In the genomic region with DNA sequence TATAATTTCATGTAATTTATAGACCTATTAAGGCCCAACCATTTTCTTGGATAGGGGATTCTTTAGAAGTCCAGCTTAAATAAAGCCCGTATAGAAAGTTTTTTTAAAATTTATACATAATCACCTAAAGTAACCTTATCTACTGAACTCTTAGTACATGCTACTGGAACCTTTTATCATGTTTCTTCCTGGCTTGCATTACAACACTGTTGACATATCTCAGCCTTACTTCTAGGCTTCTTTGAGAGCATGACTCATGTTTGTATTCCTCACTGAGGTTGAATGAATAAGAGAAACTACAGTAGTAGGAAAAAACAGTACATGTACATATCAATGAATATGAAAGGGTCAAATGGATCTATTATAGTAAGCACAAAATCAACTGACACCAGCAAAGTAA, we compare ENCODE assay signal across 14 cellular contexts. TPM values are rescaled to one million over a fixed set of nuclear protein-coding genes. Genes with fewer than 3 reads are reported as not detected.
DNase-seq lines count a peak whose midpoint lies in the region; ATAC-seq and TF ChIP-seq lines count a peak whose summit lies in the region.
"Had no signal": no experiment of that assay in that cellular context is flagged by ENCODE, and none has a peak within 500 bp of the region (broad histone marks: within the 10 kb centered on the region; RNA-seq: fewer than 3 reads in every experiment).

No MANE protein-coding gene starts in this region.

- H3K9me3 Mint-ChIP-seq in stimulated activated naive B cell treated with anti-CD40 and anti-IgM and Interleukin-4, amounts not matched to agents 10 μg/mL and 1 μg/mL and 100 μg/mL, for 72 hours: no peaks in the 10 kb centered on the region
- H3K9me3 Mint-ChIP-seq: activated CD4-positive, alpha-beta T cell treated with anti-CD3 and anti-CD28 coated beads, Interleukin-2, amount 10 ng/mL, durations not matched to agents 24 days and 14 days had no signal

- H3K4me1 ChIP-seq in RWPE2 (ENCODE audit: insufficient read depth, poor library complexity, severe bottlenecking): peaks cover 14% of the 10 kb centered on the region
- no peaks in the 10 kb centered on the region for H3K4me1 ChIP-seq in gastrocnemius medialis

- H3K4me3 Mint-ChIP-seq in stimulated activated naive B cell treated with anti-CD40 and anti-IgM and Interleukin-4, amounts not matched to agents 10 μg/mL and 1 μg/mL and 100 μg/mL, for 72 hours: no peak overlapping the region
- H3K4me3 Mint-ChIP-seq: activated CD4-positive, alpha-beta T cell treated with anti-CD3 and anti-CD28 coated beads, Interleukin-2, amount 10 ng/mL, durations not matched to agents 24 days and 14 days; activated T-helper 17 cell treated with anti-CD3 and anti-CD28 coated beads, Interleukin-2, amount 50 U/mL, for 72 hours; memory B cell had no signal

- no peak overlapping the region for H3K4me3 ChIP-seq in RWPE2 (ENCODE audit: severe bottlenecking)
- H3K4me3 ChIP-seq in fibroblast of the aortic adventitia (ENCODE audit: low read depth, low read length): no peak overlapping the region
- no peak overlapping the region for H3K4me3 ChIP-seq in gastrocnemius medialis
- H3K4me3 ChIP-seq: suprapubic skin had no signal

- in situ Hi-C loops in gastrocnemius medialis (cut with MboI; ENCODE audit: low sequenced_read_pairs in 4 of 4): no loop called here

- H3K9me3 ChIP-seq in RWPE2 (ENCODE audit: severe bottlenecking): no peaks in the 10 kb centered on the region
- H3K9me3 ChIP-seq in gastrocnemius medialis: no peaks in the 10 kb centered on the region
- H3K9me3 ChIP-seq: suprapubic skin had no signal

- intact Hi-C loops in gastrocnemius medialis (cut with DNase I; ENCODE audit: low total_unique reads): no loop called here

- H3K36me3 ChIP-seq in RWPE2 (ENCODE audit: low read depth) (no peaks in the 10 kb centered on the region), gastrocnemius medialis (no peaks in the 10 kb centered on the region)
- H3K36me3 ChIP-seq: suprapubic skin had no signal

- TF ChIP-seq POLR2A in gastrocnemius medialis (IDR thresholded peaks at IDR 0.05) (no peak), GM18505 (IDR thresholded peaks at IDR 0.05; ENCODE audit: borderline replicate concordance, extremely low read depth, insufficient read depth, insufficient read length) (no peak)

- H3K27ac Mint-ChIP-seq in stimulated activated naive B cell treated with anti-CD40 and anti-IgM and Interleukin-4, amounts not matched to agents 10 μg/mL and 1 μg/mL and 100 μg/mL, for 72 hours: no peak overlapping the region
- H3K27ac Mint-ChIP-seq: activated CD4-positive, alpha-beta T cell treated with anti-CD3 and anti-CD28 coated beads, Interleukin-2, amount 10 ng/mL, durations not matched to agents 24 days and 14 days; activated T-helper 17 cell treated with anti-CD3 and anti-CD28 coated beads, Interleukin-2, amount 50 U/mL, for 72 hours; memory B cell had no signal

- H3K27ac ChIP-seq in RWPE2 (ENCODE audit: poor library complexity, severe bottlenecking) (no peak overlapping the region), gastrocnemius medialis (no peak overlapping the region)
- H3K27ac ChIP-seq: 22Rv1, suprapubic skin had no signal

- H3K4me1 Mint-ChIP-seq in stimulated activated naive B cell treated with anti-CD40 and anti-IgM and Interleukin-4, amounts not matched to agents 10 μg/mL and 1 μg/mL and 100 μg/mL, for 72 hours: no peaks in the 10 kb centered on the region
- H3K4me1 Mint-ChIP-seq: activated CD4-positive, alpha-beta T cell treated with anti-CD3 and anti-CD28 coated beads, Interleukin-2, amount 10 ng/mL, durations not matched to agents 24 days and 14 days; activated T-helper 17 cell treated with anti-CD3 and anti-CD28 coated beads, Interleukin-2, amount 50 U/mL, for 72 hours; memory B cell had no signal

- TF ChIP-seq CTCF in RWPE2 (IDR thresholded peaks at IDR 0.05; ENCODE audit: poor library complexity, severe bottlenecking) (no peak), fibroblast of the aortic adventitia (IDR thresholded peaks at IDR 0.05; ENCODE audit: insufficient read depth, low read length) (no peak), gastrocnemius medialis (IDR thresholded peaks at IDR 0.05 in 4 of 5, conservative IDR thresholded peaks at IDR 0.05 in 1 of 5) (no peak)

- ATAC-seq in RWPE2 (ENCODE audit: low read depth): peak; percentile 99
- ATAC-seq in gastrocnemius medialis: peak; percentile 89 to 92
- ATAC-seq in stimulated activated naive B cell treated with anti-CD40 and anti-IgM and Interleukin-4, amounts not matched to agents 10 μg/mL and 1 μg/mL and 100 μg/mL, for 72 hours (replicated peaks): no peak
- no peak for ATAC-seq in GM18505 (IDR thresholded peaks at IDR 0.05; ENCODE audit: unreplicated experiment)
- ATAC-seq: activated T-helper 17 cell treated with anti-CD3 and anti-CD28 coated beads, Interleukin-2, amount 50 U/mL, for 72 hours had no signal

- peak; percentile 2 for DNase-seq in DMS153 (lab: John Stamatoyannopoulos, UW)
- no peak for DNase-seq in DMS153 treated with DMSO at 0.1 percent for 48 hours (lab: John Stamatoyannopoulos, UW; ENCODE audit: unreplicated experiment)
- DNase-seq in RWPE2 (ENCODE audit: low spot score): no peak
- DNase-seq in fibroblast of the aortic adventitia (ENCODE audit: low read depth): peak; percentile 56
- no peak for DNase-seq in gastrocnemius medialis
- no peak for DNase-seq in stimulated activated naive B cell treated with anti-CD40 and anti-IgM and Interleukin-4, amounts not matched to agents 10 μg/mL and 1 μg/mL and 100 μg/mL, for 72 hours
- no peak for DNase-seq in OCI-M2 (lab: John Stamatoyannopoulos, UW; ENCODE audit: unreplicated experiment)
- DNase-seq: activated CD4-positive, alpha-beta T cell treated with anti-CD3 and anti-CD28 coated beads, Interleukin-2, amount 10 ng/mL, durations not matched to agents 24 days and 14 days; NCI-H524 treated with DMSO at 0.1 percent for 48 hours had no signal

- H3K36me3 Mint-ChIP-seq in stimulated activated naive B cell treated with anti-CD40 and anti-IgM and Interleukin-4, amounts not matched to agents 10 μg/mL and 1 μg/mL and 100 μg/mL, for 72 hours: no peaks in the 10 kb centered on the region
- H3K36me3 Mint-ChIP-seq: memory B cell had no signal

- no peaks in the 10 kb centered on the region for H3K27me3 ChIP-seq in RWPE2 (ENCODE audit: insufficient read depth, poor library complexity, severe bottlenecking)
- H3K27me3 ChIP-seq in gastrocnemius medialis: no peaks in the 10 kb centered on the region
- H3K27me3 ChIP-seq: suprapubic skin had no signal

- H3K27me3 Mint-ChIP-seq in stimulated activated naive B cell treated with anti-CD40 and anti-IgM and Interleukin-4, amounts not matched to agents 10 μg/mL and 1 μg/mL and 100 μg/mL, for 72 hours: no peaks in the 10 kb centered on the region
- H3K27me3 Mint-ChIP-seq: activated CD4-positive, alpha-beta T cell treated with anti-CD3 and anti-CD28 coated beads, Interleukin-2, amount 10 ng/mL, durations not matched to agents 24 days and 14 days; activated T-helper 17 cell treated with anti-CD3 and anti-CD28 coated beads, Interleukin-2, amount 50 U/mL, for 72 hours; memory B cell had no signal

RNA-seq across cellular contexts. Expression of a gene that starts 8.2 kb away (rescaled TPM):
- 16.1 and 25.5 TPM in 2 replicates for total RNA-seq in fibroblast of the aortic adventitia (ENCODE audit: low replicate concordance)
- total RNA-seq in gastrocnemius medialis: 1 to 10 TPM in 2 of 4 donors, under 1 TPM in 2; 0.90 to 2.4 (median 0.99) TPM

Comparison
In these comparisons a context has a peak if more than half of its experiments do, and no peak if none do; other contexts are left out.
1. DNase-seq: peak in DMS153 (single experiment) and fibroblast of the aortic adventitia (single experiment); none in DMS153 treated with DMSO at 0.1 percent for 48 hours (single experiment), RWPE2 (single experiment), gastrocnemius medialis (0 of 2), stimulated activated naive B cell treated with anti-CD40 and anti-IgM and Interleukin-4, amounts not matched to agents 10 μg/mL and 1 μg/mL and 100 μg/mL, for 72 hours (single experiment) and OCI-M2 (single experiment).
2. ATAC-seq: peak in RWPE2 (single experiment) and gastrocnemius medialis (2 of 2); none in stimulated activated naive B cell treated with anti-CD40 and anti-IgM and Interleukin-4, amounts not matched to agents 10 μg/mL and 1 μg/mL and 100 μg/mL, for 72 hours (0 of 2) and GM18505 (single experiment).